1 cellular context compared by ENCODE assay signal in the genomic region with DNA sequence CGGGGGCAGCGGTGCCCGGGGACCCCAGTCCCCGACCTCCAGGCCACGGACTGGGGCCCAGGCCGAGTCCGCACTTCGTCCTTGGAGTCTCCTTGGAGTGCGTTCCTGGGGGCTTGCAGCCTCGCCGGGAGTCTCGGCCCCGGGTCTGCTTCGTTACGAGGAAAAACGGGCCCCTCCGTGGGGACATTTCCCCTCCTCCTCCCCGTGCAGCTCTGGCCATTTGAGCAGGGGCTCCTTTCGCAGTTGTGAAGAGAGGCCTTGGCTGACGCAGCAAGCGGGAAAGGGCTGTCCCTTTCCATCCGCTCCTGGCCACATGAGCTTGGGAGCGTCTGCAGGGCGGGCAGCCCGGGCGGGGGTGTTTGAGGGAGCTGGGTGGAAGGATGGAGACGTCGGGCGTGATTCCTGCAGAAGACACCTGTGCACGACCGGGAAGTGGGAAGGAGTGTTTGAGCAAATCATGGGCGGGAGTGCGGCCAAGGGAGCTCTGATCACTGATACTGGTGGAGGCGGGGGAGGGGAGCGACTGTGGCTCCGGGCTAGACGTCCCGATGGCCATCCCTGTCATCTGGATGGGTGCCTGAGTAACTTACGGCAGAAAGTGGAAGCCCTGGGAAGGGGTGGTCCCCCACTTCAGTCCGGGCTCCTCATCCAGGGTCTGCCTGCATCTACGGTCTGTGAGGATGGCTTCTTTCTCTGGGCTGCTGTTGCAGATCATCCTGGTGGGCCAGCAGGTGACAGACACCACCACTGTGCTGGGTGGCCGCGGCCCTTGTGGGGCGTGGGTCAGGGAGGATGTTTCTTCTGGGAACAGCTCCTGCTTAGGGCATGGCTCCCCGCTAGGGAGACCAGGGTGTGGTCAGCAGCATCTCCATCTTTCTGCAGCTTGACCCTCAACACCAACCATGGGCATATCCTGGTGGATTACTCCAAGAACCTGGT.
A peak's percentile ranks its signal among the peaks of the same experiment; 100 is the strongest.
TF ChIP-seq lines count a peak whose summit lies in the region.

No MANE protein-coding gene starts in this region.

TF ChIP-seq in K562, 482 proteins besides CTCF, POLR2A, EP300 and RAD21 (continued from another document):
- TF ChIP-seq BRCA1 (IDR thresholded peaks at IDR 0.05) (no peak), BRCA1 (CRISPR knock-in tag; IDR thresholded peaks at IDR 0.05) (0 out of 2 replicates have a peak, but pooled peaks have one; percentile 47), SMAD3 (CRISPR knock-in tag; conservative IDR thresholded peaks at IDR 0.05) (no peak), ILF3 (IDR thresholded peaks at IDR 0.05; ENCODE audit: borderline replicate concordance) (no peak), ZNF133 (CRISPR knock-in tag; IDR thresholded peaks at IDR 0.05) (no peak), XRCC4 (IDR thresholded peaks at IDR 0.05; ENCODE audit: extremely low read depth, insufficient read depth, insufficient read length) (no peak), PTRF (tag; IDR thresholded peaks at IDR 0.05) (no peak), STAG1 (CRISPR knock-in tag; IDR thresholded peaks at IDR 0.05; ENCODE audit: borderline replicate concordance) (no peak), ZNF57 (CRISPR knock-in tag; IDR thresholded peaks at IDR 0.05) (no peak), SREBF1 (IDR thresholded peaks at IDR 0.05; ENCODE audit: borderline replicate concordance, low read depth, low read length) (no peak), RHOXF2B (CRISPR knock-in tag; conservative IDR thresholded peaks at IDR 0.05) (no peak), HNRNPK (IDR thresholded peaks at IDR 0.05; ENCODE audit: low read depth, low read length, poor library complexity, severe bottlenecking) (no peak), ZNF766 (CRISPR knock-in tag; conservative IDR thresholded peaks at IDR 0.05) (no peak), FOXJ2 (tag; IDR thresholded peaks at IDR 0.05) (no peak), ZNF444 (CRISPR knock-in tag; IDR thresholded peaks at IDR 0.05) (no peak), CBFB (CRISPR knock-in tag; IDR thresholded peaks at IDR 0.05) (no peak), RBFOX2 (IDR thresholded peaks at IDR 0.05; ENCODE audit: low read depth, low read length) (peak; percentile 78), BRD9 (IDR thresholded peaks at IDR 0.05; ENCODE audit: low read depth, partially characterized antibody) (no peak), ZNF184 (CRISPR knock-in tag; IDR thresholded peaks at IDR 0.05) (no peak), ZNF134 (CRISPR knock-in tag; conservative IDR thresholded peaks at IDR 0.05) (no peak), ZNF274 (IDR thresholded peaks at IDR 0.05; ENCODE audit: borderline replicate concordance, low read depth, low read length) (no peak), CHD4 (IDR thresholded peaks at IDR 0.05; ENCODE audit: insufficient read depth, insufficient replicate concordance, low read depth, low read length, poor library complexity, severe bottlenecking) (no peak), ZNF217 (CRISPR knock-in tag; IDR thresholded peaks at IDR 0.05) (no peak), LARP7 (IDR thresholded peaks at IDR 0.05) (no peak), PTTG1 (tag; IDR thresholded peaks at IDR 0.05; ENCODE audit: low read depth) (no peak), CBX3 (IDR thresholded peaks at IDR 0.05; ENCODE audit: borderline replicate concordance in 1 of 2, low read length in 2 of 2) (no peak), ZNF12 (CRISPR knock-in tag; IDR thresholded peaks at IDR 0.05) (peak; percentile 60; the same call in 1 of the 2 replicates), MECOM (CRISPR knock-in tag; IDR thresholded peaks at IDR 0.05) (no peak), SP2 (IDR thresholded peaks at IDR 0.05; ENCODE audit: extremely low read depth, low read depth, low read length, poor library complexity, severe bottlenecking) (no peak), YY1 (IDR thresholded peaks at IDR 0.05; ENCODE audit: borderline replicate concordance in 1 of 3, control insufficient read depth in 1 of 3, extremely low read depth in 1 of 3, insufficient read depth in 3 of 3, insufficient read length in 1 of 3, insufficient replicate concordance in 2 of 3, low read depth in 1 of 3, low read length in 2 of 3) (no peak), EGR1 (conservative IDR thresholded peaks at IDR 0.05) (peak; percentile 51; the same call in 1 of the 2 replicates), TCF3 (CRISPR knock-in tag; IDR thresholded peaks at IDR 0.05) (no peak), ETV6 (IDR thresholded peaks at IDR 0.05; ENCODE audit: borderline replicate concordance in 1 of 2, low read depth in 2 of 2, low read length in 1 of 2) (no peak), ETV6 (CRISPR knock-in tag; IDR thresholded peaks at IDR 0.05; ENCODE audit: borderline replicate concordance) (0 out of 2 replicates have a peak, but pooled peaks have one; percentile 65), FOSL1 (tag; conservative IDR thresholded peaks at IDR 0.05) (no peak), POLR3G (IDR thresholded peaks at IDR 0.05; ENCODE audit: extremely low read depth, insufficient read length, insufficient replicate concordance) (no peak), SRSF1 (IDR thresholded peaks at IDR 0.05; ENCODE audit: low read depth, low read length) (no peak), KLF10 (CRISPR knock-in tag; IDR thresholded peaks at IDR 0.05) (no peak), SMC3 (conservative IDR thresholded peaks at IDR 0.05; ENCODE audit: insufficient read depth, low read depth, low read length) (no peak), KLF1 (tag; IDR thresholded peaks at IDR 0.05) (no peak), ZNF780A (CRISPR knock-in tag; IDR thresholded peaks at IDR 0.05) (no peak), NFIX (CRISPR knock-in tag; IDR thresholded peaks at IDR 0.05; ENCODE audit: low read depth) (no peak), ZKSCAN8 (CRISPR knock-in tag; IDR thresholded peaks at IDR 0.05) (no peak), KAT7 (CRISPR knock-in tag; IDR thresholded peaks at IDR 0.05; ENCODE audit: borderline replicate concordance) (no peak), ELF2 (CRISPR knock-in tag; IDR thresholded peaks at IDR 0.05) (no peak)
- TF ChIP-seq, protein P1, sequence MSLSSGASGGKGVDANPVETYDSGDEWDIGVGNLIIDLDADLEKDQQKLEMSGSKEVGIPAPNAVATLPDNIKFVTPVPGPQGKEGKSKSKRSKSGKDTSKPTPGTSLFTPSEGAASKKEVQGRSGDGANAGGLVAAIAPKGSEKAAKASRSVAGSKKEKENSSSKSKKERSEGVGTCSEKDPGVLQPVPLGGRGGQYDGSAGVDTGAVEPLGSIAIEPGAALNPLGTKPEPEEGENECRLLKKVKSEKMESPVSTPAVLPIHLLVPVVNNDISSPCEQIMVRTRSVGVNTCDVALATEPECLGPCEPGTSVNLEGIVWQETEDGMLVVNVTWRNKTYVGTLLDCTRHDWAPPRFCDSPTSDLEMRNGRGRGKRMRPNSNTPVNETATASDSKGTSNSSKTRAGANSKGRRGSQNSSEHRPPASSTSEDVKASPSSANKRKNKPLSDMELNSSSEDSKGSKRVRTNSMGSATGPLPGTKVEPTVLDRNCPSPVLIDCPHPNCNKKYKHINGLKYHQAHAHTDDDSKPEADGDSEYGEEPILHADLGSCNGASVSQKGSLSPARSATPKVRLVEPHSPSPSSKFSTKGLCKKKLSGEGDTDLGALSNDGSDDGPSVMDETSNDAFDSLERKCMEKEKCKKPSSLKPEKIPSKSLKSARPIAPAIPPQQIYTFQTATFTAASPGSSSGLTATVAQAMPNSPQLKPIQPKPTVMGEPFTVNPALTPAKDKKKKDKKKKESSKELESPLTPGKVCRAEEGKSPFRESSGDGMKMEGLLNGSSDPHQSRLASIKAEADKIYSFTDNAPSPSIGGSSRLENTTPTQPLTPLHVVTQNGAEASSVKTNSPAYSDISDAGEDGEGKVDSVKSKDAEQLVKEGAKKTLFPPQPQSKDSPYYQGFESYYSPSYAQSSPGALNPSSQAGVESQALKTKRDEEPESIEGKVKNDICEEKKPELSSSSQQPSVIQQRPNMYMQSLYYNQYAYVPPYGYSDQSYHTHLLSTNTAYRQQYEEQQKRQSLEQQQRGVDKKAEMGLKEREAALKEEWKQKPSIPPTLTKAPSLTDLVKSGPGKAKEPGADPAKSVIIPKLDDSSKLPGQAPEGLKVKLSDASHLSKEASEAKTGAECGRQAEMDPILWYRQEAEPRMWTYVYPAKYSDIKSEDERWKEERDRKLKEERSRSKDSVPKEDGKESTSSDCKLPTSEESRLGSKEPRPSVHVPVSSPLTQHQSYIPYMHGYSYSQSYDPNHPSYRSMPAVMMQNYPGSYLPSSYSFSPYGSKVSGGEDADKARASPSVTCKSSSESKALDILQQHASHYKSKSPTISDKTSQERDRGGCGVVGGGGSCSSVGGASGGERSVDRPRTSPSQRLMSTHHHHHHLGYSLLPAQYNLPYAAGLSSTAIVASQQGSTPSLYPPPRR (CRISPR knock-in tag; IDR thresholded peaks at IDR 0.05; ENCODE audit: borderline replicate concordance), result no peak
- TF ChIP-seq, protein P2, sequence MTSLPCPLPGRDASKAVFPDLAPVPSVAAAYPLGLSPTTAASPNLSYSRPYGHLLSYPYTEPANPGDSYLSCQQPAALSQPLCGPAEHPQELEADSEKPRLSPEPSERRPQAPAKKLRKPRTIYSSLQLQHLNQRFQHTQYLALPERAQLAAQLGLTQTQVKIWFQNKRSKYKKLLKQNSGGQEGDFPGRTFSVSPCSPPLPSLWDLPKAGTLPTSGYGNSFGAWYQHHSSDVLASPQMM (CRISPR knock-in tag; IDR thresholded peaks at IDR 0.05), result no peak
- TF ChIP-seq, protein P3, sequence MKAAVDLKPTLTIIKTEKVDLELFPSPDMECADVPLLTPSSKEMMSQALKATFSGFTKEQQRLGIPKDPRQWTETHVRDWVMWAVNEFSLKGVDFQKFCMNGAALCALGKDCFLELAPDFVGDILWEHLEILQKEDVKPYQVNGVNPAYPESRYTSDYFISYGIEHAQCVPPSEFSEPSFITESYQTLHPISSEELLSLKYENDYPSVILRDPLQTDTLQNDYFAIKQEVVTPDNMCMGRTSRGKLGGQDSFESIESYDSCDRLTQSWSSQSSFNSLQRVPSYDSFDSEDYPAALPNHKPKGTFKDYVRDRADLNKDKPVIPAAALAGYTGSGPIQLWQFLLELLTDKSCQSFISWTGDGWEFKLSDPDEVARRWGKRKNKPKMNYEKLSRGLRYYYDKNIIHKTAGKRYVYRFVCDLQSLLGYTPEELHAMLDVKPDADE (conservative IDR thresholded peaks at IDR 0.05; ENCODE audit: control insufficient read depth, low read depth, low read length), result no peak
- TF ChIP-seq, protein P4, sequence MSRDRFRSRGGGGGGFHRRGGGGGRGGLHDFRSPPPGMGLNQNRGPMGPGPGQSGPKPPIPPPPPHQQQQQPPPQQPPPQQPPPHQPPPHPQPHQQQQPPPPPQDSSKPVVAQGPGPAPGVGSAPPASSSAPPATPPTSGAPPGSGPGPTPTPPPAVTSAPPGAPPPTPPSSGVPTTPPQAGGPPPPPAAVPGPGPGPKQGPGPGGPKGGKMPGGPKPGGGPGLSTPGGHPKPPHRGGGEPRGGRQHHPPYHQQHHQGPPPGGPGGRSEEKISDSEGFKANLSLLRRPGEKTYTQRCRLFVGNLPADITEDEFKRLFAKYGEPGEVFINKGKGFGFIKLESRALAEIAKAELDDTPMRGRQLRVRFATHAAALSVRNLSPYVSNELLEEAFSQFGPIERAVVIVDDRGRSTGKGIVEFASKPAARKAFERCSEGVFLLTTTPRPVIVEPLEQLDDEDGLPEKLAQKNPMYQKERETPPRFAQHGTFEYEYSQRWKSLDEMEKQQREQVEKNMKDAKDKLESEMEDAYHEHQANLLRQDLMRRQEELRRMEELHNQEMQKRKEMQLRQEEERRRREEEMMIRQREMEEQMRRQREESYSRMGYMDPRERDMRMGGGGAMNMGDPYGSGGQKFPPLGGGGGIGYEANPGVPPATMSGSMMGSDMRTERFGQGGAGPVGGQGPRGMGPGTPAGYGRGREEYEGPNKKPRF (IDR thresholded peaks at IDR 0.05; ENCODE audit: low read depth, low read length), result no peak
- TF ChIP-seq, protein P5, sequence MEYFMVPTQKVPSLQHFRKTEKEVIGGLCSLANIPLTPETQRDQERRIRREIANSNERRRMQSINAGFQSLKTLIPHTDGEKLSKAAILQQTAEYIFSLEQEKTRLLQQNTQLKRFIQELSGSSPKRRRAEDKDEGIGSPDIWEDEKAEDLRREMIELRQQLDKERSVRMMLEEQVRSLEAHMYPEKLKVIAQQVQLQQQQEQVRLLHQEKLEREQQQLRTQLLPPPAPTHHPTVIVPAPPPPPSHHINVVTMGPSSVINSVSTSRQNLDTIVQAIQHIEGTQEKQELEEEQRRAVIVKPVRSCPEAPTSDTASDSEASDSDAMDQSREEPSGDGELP (CRISPR knock-in tag; IDR thresholded peaks at IDR 0.05; ENCODE audit: borderline replicate concordance), result no peak
- TF ChIP-seq, protein P6, sequence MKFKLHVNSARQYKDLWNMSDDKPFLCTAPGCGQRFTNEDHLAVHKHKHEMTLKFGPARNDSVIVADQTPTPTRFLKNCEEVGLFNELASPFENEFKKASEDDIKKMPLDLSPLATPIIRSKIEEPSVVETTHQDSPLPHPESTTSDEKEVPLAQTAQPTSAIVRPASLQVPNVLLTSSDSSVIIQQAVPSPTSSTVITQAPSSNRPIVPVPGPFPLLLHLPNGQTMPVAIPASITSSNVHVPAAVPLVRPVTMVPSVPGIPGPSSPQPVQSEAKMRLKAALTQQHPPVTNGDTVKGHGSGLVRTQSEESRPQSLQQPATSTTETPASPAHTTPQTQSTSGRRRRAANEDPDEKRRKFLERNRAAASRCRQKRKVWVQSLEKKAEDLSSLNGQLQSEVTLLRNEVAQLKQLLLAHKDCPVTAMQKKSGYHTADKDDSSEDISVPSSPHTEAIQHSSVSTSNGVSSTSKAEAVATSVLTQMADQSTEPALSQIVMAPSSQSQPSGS (CRISPR knock-in tag; IDR thresholded peaks at IDR 0.05), result no peak
- TF ChIP-seq, protein P7, sequence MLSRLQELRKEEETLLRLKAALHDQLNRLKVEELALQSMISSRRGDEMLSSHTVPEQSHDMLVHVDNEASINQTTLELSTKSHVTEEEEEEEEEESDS (CRISPR knock-in tag; IDR thresholded peaks at IDR 0.05), result no peak
- TF ChIP-seq, protein P8, sequence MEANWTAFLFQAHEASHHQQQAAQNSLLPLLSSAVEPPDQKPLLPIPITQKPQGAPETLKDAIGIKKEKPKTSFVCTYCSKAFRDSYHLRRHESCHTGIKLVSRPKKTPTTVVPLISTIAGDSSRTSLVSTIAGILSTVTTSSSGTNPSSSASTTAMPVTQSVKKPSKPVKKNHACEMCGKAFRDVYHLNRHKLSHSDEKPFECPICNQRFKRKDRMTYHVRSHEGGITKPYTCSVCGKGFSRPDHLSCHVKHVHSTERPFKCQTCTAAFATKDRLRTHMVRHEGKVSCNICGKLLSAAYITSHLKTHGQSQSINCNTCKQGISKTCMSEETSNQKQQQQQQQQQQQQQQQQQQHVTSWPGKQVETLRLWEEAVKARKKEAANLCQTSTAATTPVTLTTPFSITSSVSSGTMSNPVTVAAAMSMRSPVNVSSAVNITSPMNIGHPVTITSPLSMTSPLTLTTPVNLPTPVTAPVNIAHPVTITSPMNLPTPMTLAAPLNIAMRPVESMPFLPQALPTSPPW (CRISPR knock-in tag; IDR thresholded peaks at IDR 0.05), result peak; percentile 49
- TF ChIP-seq, protein P9, sequence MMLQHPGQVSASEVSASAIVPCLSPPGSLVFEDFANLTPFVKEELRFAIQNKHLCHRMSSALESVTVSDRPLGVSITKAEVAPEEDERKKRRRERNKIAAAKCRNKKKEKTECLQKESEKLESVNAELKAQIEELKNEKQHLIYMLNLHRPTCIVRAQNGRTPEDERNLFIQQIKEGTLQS (IDR thresholded peaks at IDR 0.05), result no peak
- TF ChIP-seq, protein P9 (CRISPR knock-in tag; conservative IDR thresholded peaks at IDR 0.05), result no peak
